Comparison of ENCODE assay signal across 18 cellular contexts in the genomic region with DNA sequence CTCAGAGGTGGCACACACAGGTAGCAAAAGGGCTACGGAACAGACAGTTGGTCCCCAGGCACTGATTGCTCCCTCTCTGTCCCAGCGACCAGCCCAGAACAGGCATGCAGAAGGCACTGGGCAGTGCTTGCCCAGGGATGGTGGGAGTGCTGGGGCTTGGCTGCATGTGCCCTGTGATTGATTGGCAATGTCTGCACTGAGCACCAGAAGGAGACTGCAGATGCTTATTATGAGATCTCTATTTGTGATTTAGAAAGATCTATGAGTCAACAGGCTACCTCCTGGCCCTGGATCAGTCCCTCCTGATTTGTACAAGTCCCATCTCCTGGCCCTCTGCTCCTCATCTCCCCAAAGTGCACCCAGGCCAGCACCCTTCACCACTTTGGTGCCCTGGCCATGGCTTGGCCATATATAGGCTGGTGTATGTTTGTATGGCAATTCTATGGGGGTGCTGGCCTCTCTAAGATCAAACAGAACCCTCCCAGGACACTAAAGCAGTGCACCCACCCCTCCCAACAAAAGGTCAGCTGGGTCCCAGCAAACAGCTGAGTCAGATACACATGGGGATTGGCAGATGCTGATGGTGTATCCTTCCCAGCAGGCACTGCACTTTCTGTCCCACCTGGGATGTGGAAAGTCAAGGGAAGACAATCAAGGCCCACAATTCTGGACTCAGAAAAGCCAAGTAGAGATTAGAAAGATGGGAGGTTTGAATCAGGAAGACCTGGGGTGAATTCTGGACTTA. TPM values are rescaled to one million over a fixed set of nuclear protein-coding genes. Genes with fewer than 3 reads are reported as not detected.
A peak's percentile ranks its signal among the peaks of the same experiment; 100 is the strongest.
DNase-seq lines count a peak whose midpoint lies in the region; ATAC-seq and TF ChIP-seq lines count a peak whose summit lies in the region.
"Had no signal": no experiment of that assay in that cellular context is flagged by ENCODE, and none has a peak within 500 bp of the region (broad histone marks: within the 10 kb centered on the region; RNA-seq: fewer than 3 reads in every experiment).

No MANE protein-coding gene starts in this region.

- POLR2A ChIA-PET in WTC11 (lab: Charles Lee), result no interaction called here

- TF ChIP-seq CTCF in adrenal gland (IDR thresholded peaks at IDR 0.05) (no peak), lung (IDR thresholded peaks at IDR 0.05; ENCODE audit: control extremely low read depth, extremely low read depth) (no peak), upper lobe of right lung (IDR thresholded peaks at IDR 0.05) (no peak), WTC11 (IDR thresholded peaks at IDR 0.05) (no peak)

- no peaks in the 10 kb centered on the region for H3K36me3 Mint-ChIP-seq in activated naive CD4-positive, alpha-beta T cell treated with anti-CD3 and anti-CD28 coated beads for 36 hours (ENCODE audit: low read depth)
- H3K36me3 Mint-ChIP-seq in WTC11, result no peaks in the 10 kb centered on the region
- H3K36me3 Mint-ChIP-seq: CD8-positive, alpha-beta T cell had no signal

- H3K9me3 ChIP-seq in adrenal gland (replicated peaks in 1 of 3) (no peaks in the 10 kb centered on the region), lung (ENCODE audit: control insufficient read depth in 2 of 2, insufficient read depth in 1 of 2, low read length in 1 of 2) (no peaks in the 10 kb centered on the region), upper lobe of right lung (no peaks in the 10 kb centered on the region)
- H3K9me3 ChIP-seq: heart right ventricle had no signal

- no peak overlapping the region for H3K27ac Mint-ChIP-seq in activated naive CD4-positive, alpha-beta T cell treated with anti-CD3 and anti-CD28 coated beads for 36 hours
- no peak overlapping the region for H3K27ac Mint-ChIP-seq in WTC11
- H3K27ac Mint-ChIP-seq: CD8-positive, alpha-beta T cell had no signal

- H3K4me3 ChIP-seq in adrenal gland (no peak overlapping the region), lung (no peak overlapping the region), upper lobe of right lung (no peak overlapping the region)
- H3K4me3 ChIP-seq: coronary artery, heart right ventricle, SK-N-MC had no signal

- no peaks in the 10 kb centered on the region for H3K4me1 Mint-ChIP-seq in activated naive CD4-positive, alpha-beta T cell treated with anti-CD3 and anti-CD28 coated beads for 36 hours (ENCODE audit: low read depth)
- H3K4me1 Mint-ChIP-seq in WTC11, result peaks cover 4% of the 10 kb centered on the region; the same call in 1 of the 2 replicates
- H3K4me1 Mint-ChIP-seq: naive thymus-derived CD8-positive, alpha-beta T cell had no signal

- DNase-seq in activated naive CD4-positive, alpha-beta T cell treated with anti-CD3 and anti-CD28 coated beads for 36 hours, result peak; percentile 0
- DNase-seq in activated naive CD4-positive, alpha-beta T cell treated with anti-CD3 and anti-CD28 coated beads, Interleukin-2, amount 50 U/mL, for 16 hours, result no peak
- DNase-seq in adrenal gland (peak in 4 of 7 donors; percentile 3 to 51 (median 11)), lung (ENCODE audit: low spot score) (peak; percentile 22), upper lobe of right lung (peak; percentile 12), HK-2 (ENCODE audit: unreplicated experiment) (no peak), WTC11 (ENCODE audit: low spot score) (no peak), NCI-H1930 (lab: John Stamatoyannopoulos, UW) (no peak)
- DNase-seq: activated CD4-positive, CD25-positive, alpha-beta regulatory T cell treated with anti-CD3 and anti-CD28 coated beads, Interleukin-2, amount 50 U/mL, for 72 hours; activated naive CD4-positive, alpha-beta T cell; mesenchymal stem cell; NCI-H146; T1000 had no signal

- ATAC-seq in lung (ENCODE audit: insufficient read depth, low FRiP score) (no peak), upper lobe of right lung (no peak), WTC11 (no peak)
- ATAC-seq: CD8-positive, alpha-beta T cell; naive thymus-derived CD8-positive, alpha-beta T cell had no signal

- H3K27ac ChIP-seq in adrenal gland (no peak overlapping the region), lung (ENCODE audit: low read depth in 1 of 2, low read length in 1 of 2) (no peak overlapping the region), upper lobe of right lung (no peak overlapping the region)
- H3K27ac ChIP-seq: coronary artery, SK-N-MC had no signal

- WGBS in adrenal gland, 4 donors, result 62 to 71% (median 66%) methylated on average over 1 to 2 of the region's 2 CpGs
- WGBS in lung, 2 donors, result 71 to 77% methylated on average over 2 of the region's 2 CpGs

- CTCF ChIA-PET in activated naive CD4-positive, alpha-beta T cell treated with anti-CD3 and anti-CD28 coated beads for 36 hours (lab: Charles Lee), result no interaction called here
- CTCF ChIA-PET in WTC11 (lab: Charles Lee), result no interaction called here

- peaks cover 5% of the 10 kb centered on the region for H3K27me3 ChIP-seq in adrenal gland
- H3K27me3 ChIP-seq in lung (ENCODE audit: control insufficient read depth, insufficient read depth), result no peaks in the 10 kb centered on the region
- H3K27me3 ChIP-seq in upper lobe of right lung, result peaks cover 37% of the 10 kb centered on the region

- H3K36me3 ChIP-seq in adrenal gland (replicated peaks in 1 of 2) (no peaks in the 10 kb centered on the region), lung (ENCODE audit: control insufficient read depth in 2 of 2, insufficient read depth in 2 of 2, low read length in 2 of 2) (no peaks in the 10 kb centered on the region), upper lobe of right lung (no peaks in the 10 kb centered on the region)
- H3K36me3 ChIP-seq: heart right ventricle had no signal

- intact Hi-C loops in activated naive CD4-positive, alpha-beta T cell treated with anti-CD3 and anti-CD28 coated beads for 36 hours (cut with micrococcal nuclease), result no loop called here
- intact Hi-C loops in adrenal gland (cut with DNase I), result no loop called here
- intact Hi-C loops in upper lobe of right lung (cut with DNase I), result no loop called here

- no peaks in the 10 kb centered on the region for H3K9me3 Mint-ChIP-seq in activated naive CD4-positive, alpha-beta T cell treated with anti-CD3 and anti-CD28 coated beads for 36 hours
- no peaks in the 10 kb centered on the region for H3K9me3 Mint-ChIP-seq in WTC11
- H3K9me3 Mint-ChIP-seq: CD8-positive, alpha-beta T cell had no signal

- H3K4me3 Mint-ChIP-seq in activated naive CD4-positive, alpha-beta T cell treated with anti-CD3 and anti-CD28 coated beads for 36 hours, result no peak overlapping the region
- no peak overlapping the region for H3K4me3 Mint-ChIP-seq in WTC11
- H3K4me3 Mint-ChIP-seq: CD8-positive, alpha-beta T cell; naive thymus-derived CD8-positive, alpha-beta T cell had no signal

- H3K4me1 ChIP-seq in adrenal gland (replicated peaks in 1 of 2) (peaks cover 0 to 15% of the 10 kb centered on the region in 2 donors), lung (ENCODE audit: control insufficient read depth in 2 of 2, insufficient read depth in 2 of 2, low read length in 2 of 2) (peaks cover 4 to 15% of the 10 kb centered on the region in 2 donors), upper lobe of right lung (peaks cover 10% of the 10 kb centered on the region)

- peaks cover 8% of the 10 kb centered on the region for H3K27me3 Mint-ChIP-seq in activated naive CD4-positive, alpha-beta T cell treated with anti-CD3 and anti-CD28 coated beads for 36 hours (ENCODE audit: low read depth)
- peaks cover 6% of the 10 kb centered on the region; the same call in 1 of the 2 replicates for H3K27me3 Mint-ChIP-seq in WTC11 (ENCODE audit: low read depth)

- no peak for TF ChIP-seq POLR2A in adrenal gland (IDR thresholded peaks at IDR 0.05)

TF ChIP-seq in WTC11, 78 proteins besides CTCF, POLR2A, EP300 and RAD21 (continues in another document):
- no peak for TF ChIP-seq SP1 (CRISPR knock-in tag; conservative IDR thresholded peaks at IDR 0.05)
- TF ChIP-seq, protein P1, sequence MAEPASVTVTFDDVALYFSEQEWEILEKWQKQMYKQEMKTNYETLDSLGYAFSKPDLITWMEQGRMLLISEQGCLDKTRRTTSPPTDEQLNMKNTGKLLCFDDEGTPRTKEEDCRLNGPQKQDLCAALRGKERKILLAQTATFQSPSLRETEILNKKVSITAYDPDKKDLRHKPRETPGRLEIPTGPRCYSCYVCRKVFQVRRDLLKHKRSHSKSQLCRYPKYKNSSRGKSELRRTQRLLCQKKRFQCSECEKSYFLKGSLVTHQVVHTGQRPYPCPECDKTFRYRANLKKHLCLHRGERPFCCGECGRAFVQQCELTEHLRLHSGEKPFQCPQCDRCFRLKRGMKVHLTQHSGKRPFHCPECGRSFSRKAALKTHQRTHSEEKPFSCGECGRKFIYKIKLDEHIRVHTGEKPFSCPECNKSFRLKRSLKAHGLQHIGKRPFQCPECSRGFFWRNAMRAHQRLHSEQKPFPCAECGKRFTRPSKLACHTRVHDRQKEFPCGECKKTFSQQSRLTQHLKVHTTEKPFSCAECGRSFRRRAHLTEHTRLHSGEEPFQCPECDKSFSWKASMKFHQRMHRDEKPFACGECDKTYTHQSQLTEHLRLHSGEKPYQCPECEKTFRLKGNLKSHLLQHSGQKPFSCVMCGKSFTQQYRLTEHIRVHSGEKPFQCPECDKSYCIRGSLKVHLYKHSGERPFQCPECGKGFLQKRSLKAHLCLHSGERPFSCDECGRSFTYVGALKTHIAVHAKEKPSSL (CRISPR knock-in tag; conservative IDR thresholded peaks at IDR 0.05), result no peak
- no peak for TF ChIP-seq NFATC4 (CRISPR knock-in tag; IDR thresholded peaks at IDR 0.05)
- TF ChIP-seq, protein P2, sequence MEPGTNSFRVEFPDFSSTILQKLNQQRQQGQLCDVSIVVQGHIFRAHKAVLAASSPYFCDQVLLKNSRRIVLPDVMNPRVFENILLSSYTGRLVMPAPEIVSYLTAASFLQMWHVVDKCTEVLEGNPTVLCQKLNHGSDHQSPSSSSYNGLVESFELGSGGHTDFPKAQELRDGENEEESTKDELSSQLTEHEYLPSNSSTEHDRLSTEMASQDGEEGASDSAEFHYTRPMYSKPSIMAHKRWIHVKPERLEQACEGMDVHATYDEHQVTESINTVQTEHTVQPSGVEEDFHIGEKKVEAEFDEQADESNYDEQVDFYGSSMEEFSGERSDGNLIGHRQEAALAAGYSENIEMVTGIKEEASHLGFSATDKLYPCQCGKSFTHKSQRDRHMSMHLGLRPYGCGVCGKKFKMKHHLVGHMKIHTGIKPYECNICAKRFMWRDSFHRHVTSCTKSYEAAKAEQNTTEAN (CRISPR knock-in tag; IDR thresholded peaks at IDR 0.05), result no peak
- TF ChIP-seq, protein P3, sequence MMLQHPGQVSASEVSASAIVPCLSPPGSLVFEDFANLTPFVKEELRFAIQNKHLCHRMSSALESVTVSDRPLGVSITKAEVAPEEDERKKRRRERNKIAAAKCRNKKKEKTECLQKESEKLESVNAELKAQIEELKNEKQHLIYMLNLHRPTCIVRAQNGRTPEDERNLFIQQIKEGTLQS (CRISPR knock-in tag; conservative IDR thresholded peaks at IDR 0.05), result no peak

RNA-seq across cellular contexts. Expression of a gene that starts 30.9 kb away (rescaled TPM):
- under 1 TPM; 0.30 to 0.38 TPM for total RNA-seq in activated naive CD4-positive, alpha-beta T cell treated with anti-CD3 and anti-CD28 coated beads for 36 hours
- total RNA-seq in adrenal gland (1 to 10 TPM in 4 of 8 donors, under 1 TPM in 2, not detected in 2; 0.25 to 9.2 (median 3.4) TPM), lung (under 1 TPM; 0.40 to 0.80 TPM), upper lobe of right lung (0.17 TPM), WTC11 (2021) (0.41 to 0.53 TPM (median 0.44 TPM) in 3 replicates)
- polyA plus RNA-seq in adrenal gland (10 to 100 TPM in 2 of 3 donors, 1 to 10 TPM in 1; 8.1 to 82.3 (median 12.1) TPM), lung (under 1 TPM; 0.12 to 0.25 TPM)
- total RNA-seq: CD8-positive, alpha-beta T cell; naive thymus-derived CD8-positive, alpha-beta T cell had no signal
- polyA plus RNA-seq: naive thymus-derived CD8-positive, alpha-beta T cell had no signal

Comparison
In these comparisons a context has a peak if more than half of its experiments do, and no peak if none do; other contexts are left out.
1. DNase-seq: peak in activated naive CD4-positive, alpha-beta T cell treated with anti-CD3 and anti-CD28 coated beads for 36 hours (single experiment), adrenal gland (4 of 7), lung (single experiment) and upper lobe of right lung (single experiment); none in activated naive CD4-positive, alpha-beta T cell treated with anti-CD3 and anti-CD28 coated beads, Interleukin-2, amount 50 U/mL, for 16 hours (single experiment), HK-2 (single experiment), WTC11 (single experiment) and NCI-H1930 (0 of 2).